In genomic region chr14:105475916-105476845, GRCh38 we compare ENCODE assay signal across 1 cellular context.
TF ChIP-seq lines count a peak whose summit lies in the region.

No MANE protein-coding gene starts in this region.

TF ChIP-seq in IMR-90, 13 proteins besides CTCF, POLR2A, EP300 and RAD21:
- TF ChIP-seq ELK1 (IDR thresholded peaks at IDR 0.05; ENCODE audit: borderline replicate concordance, low read depth, low read length), result no peak
- no peak for TF ChIP-seq CHD1 (IDR thresholded peaks at IDR 0.05; ENCODE audit: low read depth, low read length)
- no peak for TF ChIP-seq FOS (IDR thresholded peaks at IDR 0.05; ENCODE audit: low read depth, low read length)
- no peak for TF ChIP-seq RFX5 (IDR thresholded peaks at IDR 0.05; ENCODE audit: low read depth, low read length)
- TF ChIP-seq MAFK (IDR thresholded peaks at IDR 0.05; ENCODE audit: low read depth, low read length), result no peak
- no peak for TF ChIP-seq USF2 (IDR thresholded peaks at IDR 0.05; ENCODE audit: low read depth, low read length)
- no peak for TF ChIP-seq SMC3 (IDR thresholded peaks at IDR 0.05; ENCODE audit: low read depth, low read length)
- TF ChIP-seq NFE2L2 (IDR thresholded peaks at IDR 0.05; ENCODE audit: low read depth, low read length), result no peak
- TF ChIP-seq MAZ (IDR thresholded peaks at IDR 0.05; ENCODE audit: borderline replicate concordance, low read depth, low read length), result no peak
- TF ChIP-seq CEBPB (IDR thresholded peaks at IDR 0.05; ENCODE audit: low read depth, low read length), result no peak
- no peak for TF ChIP-seq RCOR1 (IDR thresholded peaks at IDR 0.05; ENCODE audit: insufficient replicate concordance, low read length)
- no peak for TF ChIP-seq MXI1 (IDR thresholded peaks at IDR 0.05; ENCODE audit: borderline replicate concordance, low read depth, low read length)
- no peak for TF ChIP-seq BHLHE40 (IDR thresholded peaks at IDR 0.05; ENCODE audit: low read depth, low read length)
